In the genomic region with DNA sequence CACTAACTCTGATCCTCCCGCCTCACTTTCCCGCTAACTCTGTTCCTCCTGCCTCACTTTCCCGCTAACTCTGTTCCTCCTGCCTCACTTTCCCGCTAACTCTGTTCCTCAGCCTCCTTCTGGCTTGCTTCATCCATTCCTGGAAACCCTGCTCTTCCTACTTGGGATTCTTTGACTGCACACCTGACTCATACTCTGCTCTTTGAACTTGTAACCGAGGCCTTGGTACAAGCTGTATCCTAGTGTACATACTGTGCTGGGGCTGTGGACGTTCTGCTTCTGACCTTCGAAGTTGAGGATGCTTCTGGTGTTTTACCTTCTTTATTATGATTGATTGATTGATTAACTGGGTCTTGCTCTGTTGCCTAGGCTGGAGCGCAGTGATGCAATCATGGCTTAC, we compare ENCODE assay signal across 8 cellular contexts.
"Had no signal": no experiment of that assay in that cellular context is flagged by ENCODE, and none has a peak within 500 bp of the region (broad histone marks: within the 10 kb centered on the region; RNA-seq: fewer than 3 reads in every experiment).

No MANE protein-coding gene starts in this region.

- DNase-seq: GM23248, GOT3, H9, HCEC 1CT, HFFc6, KBM-7 had no signal

- H3K27ac ChIP-seq: GM23248, KMS-11 had no signal

- H2AFZ ChIP-seq: GM23248 had no signal

- H3K9ac ChIP-seq: GM23248, KMS-11 had no signal

- H3K4me3 ChIP-seq: GM23248 had no signal

- H3K4me2 ChIP-seq: KMS-11 had no signal

- FAIRE-seq: HTR-8/SVneo had no signal
